ENCODE assay signal across 9 cellular contexts in genomic region chr11:1881442-1882264, GRCh38. TPM values are rescaled to one million over a fixed set of nuclear protein-coding genes. Genes with fewer than 3 reads are reported as not detected.
DNase-seq lines count a peak whose midpoint lies in the region; ATAC-seq and TF ChIP-seq lines count a peak whose summit lies in the region.
"Had no signal": no experiment of that assay in that cellular context is flagged by ENCODE, and none has a peak within 500 bp of the region (broad histone marks: within the 10 kb centered on the region; RNA-seq: fewer than 3 reads in every experiment).

No MANE protein-coding gene starts in this region.

- no peaks in the 10 kb centered on the region for H3K79me2 ChIP-seq in OCI-LY7 (ENCODE audit: insufficient read depth, low read depth, low read length)

- H3K27me3 ChIP-seq in left ventricle myocardium inferior (ENCODE audit: low read depth): no peaks in the 10 kb centered on the region
- H3K27me3 ChIP-seq in spleen (replicated peaks in 1 of 7): no peaks in the 10 kb centered on the region

- H3K36me3 ChIP-seq in OCI-LY7 (ENCODE audit: insufficient read depth, low read length) (peaks cover 37% of the 10 kb centered on the region), left ventricle myocardium inferior (peaks cover 14% of the 10 kb centered on the region), spleen (peaks cover 0 to 96% (median 52%) of the 10 kb centered on the region in 6 donors)
- H3K36me3 ChIP-seq: HAP-1 had no signal

- H3K9me2 ChIP-seq in OCI-LY7 (ENCODE audit: insufficient read depth, low read length): no peaks in the 10 kb centered on the region

- WGBS in spleen, 5 donors: 54 to 67% (median 58%) methylated on average over 19 to 43 of the region's 43 CpGs

- no peak overlapping the region for H2AFZ ChIP-seq in OCI-LY7 (ENCODE audit: low read length)

- H3K4me1 ChIP-seq in OCI-LY7 (ENCODE audit: insufficient read depth, low read length, poor library complexity, severe bottlenecking): peaks cover 21% of the 10 kb centered on the region
- peaks cover 65% of the 10 kb centered on the region for H3K4me1 ChIP-seq in left ventricle myocardium inferior
- peaks cover 30 to 66% (median 63%) of the 10 kb centered on the region in 6 donors for H3K4me1 ChIP-seq in spleen
- H3K4me1 ChIP-seq: HAP-1 had no signal

- peak overlapping the region; percentile 48 for H3K27ac ChIP-seq in OCI-LY7 (ENCODE audit: low read depth, low read length, poor library complexity, severe bottlenecking)
- H3K27ac ChIP-seq in left ventricle myocardium inferior (replicated peaks): peak overlapping the region; percentile 97
- peak overlapping the region; percentile 48 to 86 (median 66) for H3K27ac ChIP-seq in spleen

- H3K9me3 ChIP-seq in OCI-LY7 (ENCODE audit: low read length) (no peaks in the 10 kb centered on the region), left ventricle myocardium inferior (replicated peaks) (no peaks in the 10 kb centered on the region), spleen (no peaks in the 10 kb centered on the region)
- H3K9me3 ChIP-seq: HAP-1 had no signal

- H3K4me3 ChIP-seq in OCI-LY7 (ENCODE audit: low read depth, low read length, poor library complexity, severe bottlenecking): no peak overlapping the region
- peak overlapping the region; percentile 45 for H3K4me3 ChIP-seq in left ventricle myocardium inferior
- H3K4me3 ChIP-seq in spleen: peak overlapping the region in 1 of 8 donors; percentile 34
- H3K4me3 ChIP-seq: HAP-1 had no signal

- DNase-seq in OCI-LY7 (ENCODE audit: low spot score) (peak; percentile 73), left ventricle myocardium inferior (peak; percentile 79), spleen (peak; percentile 91), HK-2 (ENCODE audit: unreplicated experiment) (no peak), DMS79 treated with DMSO at 0.1 percent for 48 hours (lab: John Stamatoyannopoulos, UW) (no peak), NCI-H446 (lab: John Stamatoyannopoulos, UW) (no peak), NCI-H2107 treated with DMSO at 0.1 percent for 48 hours (lab: John Stamatoyannopoulos, UW; ENCODE audit: unreplicated experiment) (no peak)

- TF ChIP-seq POLR2A in spleen (IDR thresholded peaks at IDR 0.05): no peak

- intact Hi-C loops in OCI-LY7 (cut with micrococcal nuclease; ENCODE audit: unreplicated experiment) (loop anchor here (1.0 to 5.0 kb wide), 3 partner anchors 27 to 44 kb away; partner anchors contain the start of gene TNNT3), left ventricle myocardium inferior (cut with micrococcal nuclease) (loop anchor here (5.0 kb wide), 1 partner anchor 41 kb away; no protein-coding TSS in a partner anchor), spleen (cut with DNase I; ENCODE audit: low total_unique reads) (loop anchor here (5.0 kb wide), 1 partner anchor 36 kb away; the partner anchor contains the start of gene TNNT3)

- POLR2A ChIA-PET in OCI-LY7 (lab: Charles Lee): no interaction called here

- no peak for TF ChIP-seq CTCF in OCI-LY7 (conservative IDR thresholded peaks at IDR 0.05; ENCODE audit: low read length)
- TF ChIP-seq CTCF in left ventricle myocardium inferior (IDR thresholded peaks at IDR 0.05; ENCODE audit: borderline replicate concordance): no peak
- no peak for TF ChIP-seq CTCF in spleen (IDR thresholded peaks at IDR 0.05 in 8 of 11, conservative IDR thresholded peaks at IDR 0.05 in 3 of 11)

- CTCF ChIA-PET in OCI-LY7 (lab: Charles Lee; ENCODE audit: unreplicated experiment): interaction anchor here (0.5 to 1.9 kb wide), 5 partner anchors 17 to 75 kb away, joined by 3 to 5 read pairs (median 3); no protein-coding TSS in a partner anchor

- BruUV-seq in OCI-LY7 (replicated peaks; lab: Mats Ljungman, UMichigan): no TSS peak

- H3K4me2 ChIP-seq in OCI-LY7 (ENCODE audit: low read length): peak overlapping the region; percentile 42

- peak; percentile 25 for ATAC-seq in GM18907 (IDR thresholded peaks at IDR 0.05; ENCODE audit: unreplicated experiment)

- no peaks in the 10 kb centered on the region for H4K20me1 ChIP-seq in OCI-LY7 (ENCODE audit: insufficient read depth, low read length)

RNA-seq across cellular contexts. Expression of gene PRR33, which starts 10.0 kb away (rescaled TPM):
- not detected in 2 replicates for total RNA-seq in OCI-LY7 (2014; rRNA removed; shearing (Covaris generic))
- total RNA-seq in OCI-LY7 (2022) (not detected in 2 replicates), left ventricle myocardium inferior (2.4 TPM), spleen (not detected)
- under 1 TPM; 0.03 to 0.64 (median 0.20) TPM for polyA plus RNA-seq in spleen

RNA-seq across cellular contexts. Expression of gene LSP1, which starts 28.8 kb away (rescaled TPM):
- 195 and 232 TPM in 2 replicates for total RNA-seq in OCI-LY7 (2014; rRNA removed; shearing (Covaris generic))
- 225 and 303 TPM in 2 replicates for total RNA-seq in OCI-LY7 (2022)
- 19.7 TPM for total RNA-seq in left ventricle myocardium inferior
- 100 to 1,000 TPM; 227 to 422 (median 358) TPM for total RNA-seq in spleen
- polyA plus RNA-seq in spleen: 100 to 1,000 TPM; 136 to 350 (median 148) TPM

RNA-seq across cellular contexts. Expression of gene TNNT3, which starts 37.9 kb away (rescaled TPM):
- total RNA-seq in OCI-LY7 (2014; rRNA removed; shearing (Covaris generic)): 6.2 and 10.0 TPM in 2 replicates
- 4.7 and 5.8 TPM in 2 replicates for total RNA-seq in OCI-LY7 (2022)
- total RNA-seq in left ventricle myocardium inferior: 30.7 TPM
- 1 to 10 TPM in 5 of 7 donors, under 1 TPM in 1, not detected in 1; 0.97 to 4.9 (median 1.9) TPM for total RNA-seq in spleen
- 1 to 10 TPM in 2 of 3 donors, under 1 TPM in 1; 0.64 to 4.4 (median 3.5) TPM for polyA plus RNA-seq in spleen

RNA-seq across cellular contexts. Expression of gene TNNI2, which starts 42.9 kb away (rescaled TPM):
- total RNA-seq in OCI-LY7 (2014; rRNA removed; shearing (Covaris generic)): 2.5 and 7.3 TPM in 2 replicates
- 8.7 and 14.3 TPM in 2 replicates for total RNA-seq in OCI-LY7 (2022)
- not detected for total RNA-seq in left ventricle myocardium inferior
- 1 to 10 TPM; 2.3 to 8.6 (median 5.2) TPM for total RNA-seq in spleen
- 10 to 100 TPM in 2 of 3 donors, 1 to 10 TPM in 1; 7.3 to 21.8 (median 13.0) TPM for polyA plus RNA-seq in spleen

RNA-seq across cellular contexts. Expression of gene SYT8, which starts 46.9 kb away (rescaled TPM):
- not detected in 2 replicates for total RNA-seq in OCI-LY7 (2014; rRNA removed; shearing (Covaris generic))
- total RNA-seq in OCI-LY7 (2022) (not detected in 2 replicates), left ventricle myocardium inferior (not detected), spleen (not detected)
- under 1 TPM in 1 of 3 donors, not detected in 2; 0.83 TPM for polyA plus RNA-seq in spleen

Comparison
In these comparisons a context has a peak if more than half of its experiments do, and no peak if none do; other contexts are left out.
1. DNase-seq: peak in OCI-LY7 (single experiment), left ventricle myocardium inferior (single experiment) and spleen (single experiment); none in HK-2 (single experiment), DMS79 treated with DMSO at 0.1 percent for 48 hours (single experiment), NCI-H446 (0 of 2) and NCI-H2107 treated with DMSO at 0.1 percent for 48 hours (single experiment).
2. Peak in every context shown above with its lines, with median percentiles within 50 percentile points of each other: H3K27ac ChIP-seq.